16 cellular contexts compared by ENCODE assay signal in genomic region chr14:75246546-75247285, GRCh38. TPM values are rescaled to one million over a fixed set of nuclear protein-coding genes. Genes with fewer than 3 reads are reported as not detected.
A peak's percentile ranks its signal among the peaks of the same experiment; 100 is the strongest.
DNase-seq lines count a peak whose midpoint lies in the region; ATAC-seq and TF ChIP-seq lines count a peak whose summit lies in the region.
"Had no signal": no experiment of that assay in that cellular context is flagged by ENCODE, and none has a peak within 500 bp of the region (broad histone marks: within the 10 kb centered on the region; RNA-seq: fewer than 3 reads in every experiment).

No MANE protein-coding gene starts in this region.

- no peaks in the 10 kb centered on the region for H3K9me3 ChIP-seq in DOHH2 (ENCODE audit: control insufficient read depth, insufficient read depth, low read length)
- H3K9me3 ChIP-seq: esophagus squamous epithelium, upper lobe of left lung had no signal

- H3K4me1 Mint-ChIP-seq in T-helper 2 cell treated with Interferon-gamma antibody and Interleukin-4, amounts not matched to agents 5 μg/mL and 100 μg/mL, for 36 hours (ENCODE audit: low read depth) = peaks cover 36% of the 10 kb centered on the region
- H3K4me1 Mint-ChIP-seq in activated T-helper 17 cell treated with anti-CD3 and anti-CD28 coated beads, Interleukin-2, amount 50 U/mL, for 72 hours = peaks cover 33% of the 10 kb centered on the region
- H3K4me1 Mint-ChIP-seq in natural killer cell = peaks cover 51 to 60% of the 10 kb centered on the region in 2 donors
- peaks cover 24 to 40% of the 10 kb centered on the region in 2 donors for H3K4me1 Mint-ChIP-seq in stimulated activated naive B cell treated with anti-CD40 and anti-IgM and Interleukin-4, amounts not matched to agents 10 μg/mL and 1 μg/mL and 100 μg/mL, for 72 hours

- no peak for DNase-seq in T-helper 2 cell treated with Interferon-gamma antibody and Interleukin-4, amounts not matched to agents 5 μg/mL and 100 μg/mL, for 36 hours (ENCODE audit: low spot score)
- DNase-seq in T-helper 2 cell (no peak), natural killer cell (no peak), CD1c-positive myeloid dendritic cell (ENCODE audit: extremely low spot score) (no peak), G401 (ENCODE audit: low spot score) (no peak)
- no peak for DNase-seq in stimulated activated naive B cell treated with anti-CD40 and anti-IgM and Interleukin-4, amounts not matched to agents 10 μg/mL and 1 μg/mL and 100 μg/mL, for 72 hours
- DNase-seq: anterior cingulate cortex, Calu3, cortex of kidney, esophagus squamous epithelium, NCI-H2081, NCI-H82, upper lobe of left lung had no signal

- no peaks in the 10 kb centered on the region for H3K79me2 ChIP-seq in DOHH2 (ENCODE audit: control insufficient read depth, low read length)

- H3K4me1 ChIP-seq in DOHH2 (ENCODE audit: control insufficient read depth, low read length) = peaks cover 47% of the 10 kb centered on the region

- H4K20me1 ChIP-seq in DOHH2 (ENCODE audit: control insufficient read depth, insufficient read depth, low read depth, low read length) = no peaks in the 10 kb centered on the region

- H3K36me3 Mint-ChIP-seq in T-helper 2 cell treated with Interferon-gamma antibody and Interleukin-4, amounts not matched to agents 5 μg/mL and 100 μg/mL, for 36 hours (ENCODE audit: low read depth) = no peaks in the 10 kb centered on the region
- no peaks in the 10 kb centered on the region for H3K36me3 Mint-ChIP-seq in activated T-helper 17 cell treated with anti-CD3 and anti-CD28 coated beads, Interleukin-2, amount 50 U/mL, for 72 hours (ENCODE audit: low read depth)
- H3K36me3 Mint-ChIP-seq in natural killer cell = no peaks in the 10 kb centered on the region
- H3K36me3 Mint-ChIP-seq in stimulated activated naive B cell treated with anti-CD40 and anti-IgM and Interleukin-4, amounts not matched to agents 10 μg/mL and 1 μg/mL and 100 μg/mL, for 72 hours = no peaks in the 10 kb centered on the region
- H3K36me3 Mint-ChIP-seq: mesothelial cell of epicardium had no signal

- H3K4me3 Mint-ChIP-seq in T-helper 2 cell treated with Interferon-gamma antibody and Interleukin-4, amounts not matched to agents 5 μg/mL and 100 μg/mL, for 36 hours = peak overlapping the region; percentile 35
- H3K4me3 Mint-ChIP-seq in activated T-helper 17 cell treated with anti-CD3 and anti-CD28 coated beads, Interleukin-2, amount 50 U/mL, for 72 hours = peak overlapping the region; percentile 59
- H3K4me3 Mint-ChIP-seq in natural killer cell = peak overlapping the region; percentile 84
- H3K4me3 Mint-ChIP-seq in stimulated activated naive B cell treated with anti-CD40 and anti-IgM and Interleukin-4, amounts not matched to agents 10 μg/mL and 1 μg/mL and 100 μg/mL, for 72 hours = no peak overlapping the region
- H3K4me3 Mint-ChIP-seq: mesothelial cell of epicardium had no signal

- no peaks in the 10 kb centered on the region for H3K9me2 ChIP-seq in DOHH2 (replicated peaks; ENCODE audit: control insufficient read depth, low read length)

- H3K27me3 ChIP-seq in DOHH2 (ENCODE audit: control insufficient read depth, low read length) = no peaks in the 10 kb centered on the region
- H3K27me3 ChIP-seq: esophagus squamous epithelium, upper lobe of left lung had no signal

- H3K9me3 Mint-ChIP-seq in T-helper 2 cell treated with Interferon-gamma antibody and Interleukin-4, amounts not matched to agents 5 μg/mL and 100 μg/mL, for 36 hours = no peaks in the 10 kb centered on the region
- H3K9me3 Mint-ChIP-seq in activated T-helper 17 cell treated with anti-CD3 and anti-CD28 coated beads, Interleukin-2, amount 50 U/mL, for 72 hours = no peaks in the 10 kb centered on the region
- H3K9me3 Mint-ChIP-seq in natural killer cell = no peaks in the 10 kb centered on the region
- no peaks in the 10 kb centered on the region for H3K9me3 Mint-ChIP-seq in stimulated activated naive B cell treated with anti-CD40 and anti-IgM and Interleukin-4, amounts not matched to agents 10 μg/mL and 1 μg/mL and 100 μg/mL, for 72 hours
- H3K9me3 Mint-ChIP-seq: mesothelial cell of epicardium had no signal

- TF ChIP-seq CTCF in DOHH2 (IDR thresholded peaks at IDR 0.05; ENCODE audit: low read depth, low read length, poor library complexity, severe bottlenecking) (no peak), natural killer cell (IDR thresholded peaks at IDR 0.05) (no peak)

- peak overlapping the region; percentile 66 for H3K27ac Mint-ChIP-seq in T-helper 2 cell treated with Interferon-gamma antibody and Interleukin-4, amounts not matched to agents 5 μg/mL and 100 μg/mL, for 36 hours
- H3K27ac Mint-ChIP-seq in activated T-helper 17 cell treated with anti-CD3 and anti-CD28 coated beads, Interleukin-2, amount 50 U/mL, for 72 hours = peak overlapping the region; percentile 65
- H3K27ac Mint-ChIP-seq in natural killer cell = peak overlapping the region; percentile 90 to 93
- no peak overlapping the region for H3K27ac Mint-ChIP-seq in stimulated activated naive B cell treated with anti-CD40 and anti-IgM and Interleukin-4, amounts not matched to agents 10 μg/mL and 1 μg/mL and 100 μg/mL, for 72 hours
- H3K27ac Mint-ChIP-seq: mesothelial cell of epicardium had no signal

- H3K27me3 Mint-ChIP-seq in T-helper 2 cell treated with Interferon-gamma antibody and Interleukin-4, amounts not matched to agents 5 μg/mL and 100 μg/mL, for 36 hours (ENCODE audit: low read depth) = peaks cover 33% of the 10 kb centered on the region
- H3K27me3 Mint-ChIP-seq in activated T-helper 17 cell treated with anti-CD3 and anti-CD28 coated beads, Interleukin-2, amount 50 U/mL, for 72 hours = no peaks in the 10 kb centered on the region
- no peaks in the 10 kb centered on the region for H3K27me3 Mint-ChIP-seq in natural killer cell (ENCODE audit: low read depth in 2 of 2)
- no peaks in the 10 kb centered on the region for H3K27me3 Mint-ChIP-seq in stimulated activated naive B cell treated with anti-CD40 and anti-IgM and Interleukin-4, amounts not matched to agents 10 μg/mL and 1 μg/mL and 100 μg/mL, for 72 hours

- H3K4me3 ChIP-seq in DOHH2 (ENCODE audit: low read length) = peak overlapping the region; percentile 62; the same call in 1 of the 2 replicates
- H3K4me3 ChIP-seq: esophagus squamous epithelium, upper lobe of left lung had no signal

- peak overlapping the region; percentile 80 for H3K4me2 ChIP-seq in DOHH2 (ENCODE audit: low read length)

- peaks cover 14% of the 10 kb centered on the region for H3F3A ChIP-seq in DOHH2 (ENCODE audit: control insufficient read depth, insufficient read depth)

- intact Hi-C loops in natural killer cell (cut with micrococcal nuclease) = loop anchor here (1.0 to 10.0 kb wide), 4 partner anchors 14 to 632 kb away; partner anchors contain the start of genes LTBP2 and TMED10

- no peaks in the 10 kb centered on the region for H3K36me3 ChIP-seq in DOHH2 (ENCODE audit: control insufficient read depth, low read length)
- H3K36me3 ChIP-seq: esophagus squamous epithelium, upper lobe of left lung had no signal

- in situ Hi-C loops in G401 (cut with HindIII; ENCODE audit: low sequenced_read_pairs) = no loop called here

- H3K27ac ChIP-seq in DOHH2 (ENCODE audit: low read depth, low read length) = peak overlapping the region; percentile 45; the same call in 1 of the 2 replicates
- H3K27ac ChIP-seq: upper lobe of left lung had no signal

- ATAC-seq in activated T-helper 17 cell treated with anti-CD3 and anti-CD28 coated beads, Interleukin-2, amount 50 U/mL, for 72 hours (replicated peaks) = no peak
- ATAC-seq in natural killer cell = no peak
- ATAC-seq in stimulated activated naive B cell treated with anti-CD40 and anti-IgM and Interleukin-4, amounts not matched to agents 10 μg/mL and 1 μg/mL and 100 μg/mL, for 72 hours (replicated peaks) = no peak

RNA-seq across cellular contexts. Expression of gene FOS, which starts 31.9 kb away (rescaled TPM):
- 10 to 100 TPM; 31.7 to 86.3 TPM for total RNA-seq in activated T-helper 17 cell treated with anti-CD3 and anti-CD28 coated beads, Interleukin-2, amount 50 U/mL, for 72 hours
- 1,000 to 10,000 TPM; 2,527 to 3,257 (median 3,104) TPM for total RNA-seq in natural killer cell
- total RNA-seq in G401 (2014; rRNA removed; shearing (Covaris generic)) = 29.8 and 41.0 TPM in 2 replicates

Comparison
In these comparisons a context has a peak if more than half of its experiments do, and no peak if none do; other contexts are left out.
1. H3K4me3 Mint-ChIP-seq: peak in T-helper 2 cell treated with Interferon-gamma antibody and Interleukin-4, amounts not matched to agents 5 μg/mL and 100 μg/mL, for 36 hours (single experiment), activated T-helper 17 cell treated with anti-CD3 and anti-CD28 coated beads, Interleukin-2, amount 50 U/mL, for 72 hours (single experiment) and natural killer cell (single experiment); none in stimulated activated naive B cell treated with anti-CD40 and anti-IgM and Interleukin-4, amounts not matched to agents 10 μg/mL and 1 μg/mL and 100 μg/mL, for 72 hours (0 of 2).
2. RNA of gene FOS, which starts 31.9 kb away (total RNA-seq): 2,527 to 3,257 TPM in natural killer cell; 31.7 to 86.3 TPM in activated T-helper 17 cell treated with anti-CD3 and anti-CD28 coated beads, Interleukin-2, amount 50 U/mL, for 72 hours and 29.8 to 41.0 TPM in G401; every median in the first group is over 10 times any median in the second.